ENCODE assay signal across 8 cellular contexts in the genomic region with DNA sequence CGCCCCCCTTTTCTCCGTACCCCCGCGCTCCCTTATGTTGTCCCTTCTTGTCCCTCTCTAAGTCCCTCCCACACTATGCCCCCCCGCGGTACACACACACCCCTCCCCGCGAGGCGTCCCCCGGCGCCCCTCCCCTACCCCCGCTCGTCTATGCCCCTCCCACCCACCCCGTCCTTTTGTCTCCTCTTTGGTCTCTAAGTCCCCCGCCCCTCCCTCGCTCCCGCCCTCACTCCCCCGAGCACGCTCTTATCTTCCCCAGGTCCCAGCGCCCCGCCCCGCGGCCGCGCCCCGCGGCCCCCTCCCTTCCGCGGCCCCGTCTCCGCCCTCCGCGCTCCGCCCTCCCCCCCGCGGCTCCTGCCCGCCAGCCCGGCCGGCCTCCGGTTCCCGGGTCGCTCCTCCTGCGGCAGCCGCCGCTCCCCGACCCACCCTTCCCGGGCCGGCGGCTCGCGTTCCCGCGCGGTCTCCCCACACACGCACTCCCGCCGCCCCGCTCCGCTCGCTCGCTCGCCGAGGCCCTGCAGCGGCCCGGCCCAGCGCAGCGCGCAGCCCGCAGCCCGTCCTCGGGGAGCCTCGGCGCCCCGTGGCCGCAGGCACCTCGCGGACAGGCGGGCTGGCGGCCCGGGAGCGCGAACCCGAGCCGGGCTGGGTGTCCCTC. TPM values are rescaled to one million over a fixed set of nuclear protein-coding genes. Genes with fewer than 3 reads are reported as not detected.
DNase-seq lines count a peak whose midpoint lies in the region; ATAC-seq and TF ChIP-seq lines count a peak whose summit lies in the region.

No MANE protein-coding gene starts in this region.

- peaks cover 3% of the 10 kb centered on the region for H3K4me1 Mint-ChIP-seq in activated T-helper 2 cell treated with anti-CD3 and anti-CD28 coated beads, Interferon-gamma antibody, Interleukin-2, Interleukin-4, amounts not matched to agents 10 μg/mL and 5 μg/mL and 100 μg/mL, durations not matched to agents 14 hours and 24 hours and 36 hours (ENCODE audit: low read depth)
- H3K4me1 Mint-ChIP-seq in natural killer cell treated with Interleukin-12 subunit alpha and Interleukin-12 subunit beta and Interleukin-15 and Interleukin-18, amount 100 ng/mL, for 72 hours (ENCODE audit: low read depth in 2 of 2): peaks cover 0 to 8% of the 10 kb centered on the region in 2 donors

- no peak for TF ChIP-seq CTCF in fibroblast of pulmonary artery (IDR thresholded peaks at IDR 0.05; ENCODE audit: low read length, missing control alignments)

- ATAC-seq in GM19372 (IDR thresholded peaks at IDR 0.05; ENCODE audit: low read depth, unreplicated experiment): peak; percentile 55
- peak; percentile 84 to 86 for ATAC-seq in natural killer cell treated with Interleukin-12 subunit alpha and Interleukin-12 subunit beta and Interleukin-15 and Interleukin-18, amount 100 ng/mL, for 72 hours
- ATAC-seq in stimulated activated naive CD8-positive, alpha-beta T cell treated with anti-CD3 and anti-CD28 coated beads, Interleukin-15, Interleukin-2, amounts not matched to agents 100 U/mL and 50 U/mL, for 24 hours: peak; percentile 76

- H3K27me3 Mint-ChIP-seq in activated T-helper 2 cell treated with anti-CD3 and anti-CD28 coated beads, Interferon-gamma antibody, Interleukin-2, Interleukin-4, amounts not matched to agents 10 μg/mL and 5 μg/mL and 100 μg/mL, durations not matched to agents 14 hours and 24 hours and 36 hours (ENCODE audit: low read depth): peaks cover 19% of the 10 kb centered on the region
- peaks cover 0 to 2% of the 10 kb centered on the region in 2 donors for H3K27me3 Mint-ChIP-seq in natural killer cell treated with Interleukin-12 subunit alpha and Interleukin-12 subunit beta and Interleukin-15 and Interleukin-18, amount 100 ng/mL, for 72 hours

- peaks cover 12% of the 10 kb centered on the region for H3K36me3 Mint-ChIP-seq in activated T-helper 2 cell treated with anti-CD3 and anti-CD28 coated beads, Interferon-gamma antibody, Interleukin-2, Interleukin-4, amounts not matched to agents 10 μg/mL and 5 μg/mL and 100 μg/mL, durations not matched to agents 14 hours and 24 hours and 36 hours (ENCODE audit: low read depth)
- no peaks in the 10 kb centered on the region for H3K36me3 Mint-ChIP-seq in natural killer cell treated with Interleukin-12 subunit alpha and Interleukin-12 subunit beta and Interleukin-15 and Interleukin-18, amount 100 ng/mL, for 72 hours

- no peaks in the 10 kb centered on the region for H3K9me3 Mint-ChIP-seq in activated T-helper 2 cell treated with anti-CD3 and anti-CD28 coated beads, Interferon-gamma antibody, Interleukin-2, Interleukin-4, amounts not matched to agents 10 μg/mL and 5 μg/mL and 100 μg/mL, durations not matched to agents 14 hours and 24 hours and 36 hours
- H3K9me3 Mint-ChIP-seq in natural killer cell treated with Interleukin-12 subunit alpha and Interleukin-12 subunit beta and Interleukin-15 and Interleukin-18, amount 100 ng/mL, for 72 hours: no peaks in the 10 kb centered on the region

- H3K27ac Mint-ChIP-seq in activated T-helper 2 cell treated with anti-CD3 and anti-CD28 coated beads, Interferon-gamma antibody, Interleukin-2, Interleukin-4, amounts not matched to agents 10 μg/mL and 5 μg/mL and 100 μg/mL, durations not matched to agents 14 hours and 24 hours and 36 hours: peak overlapping the region; percentile 33
- H3K27ac Mint-ChIP-seq in natural killer cell treated with Interleukin-12 subunit alpha and Interleukin-12 subunit beta and Interleukin-15 and Interleukin-18, amount 100 ng/mL, for 72 hours: no peak overlapping the region

- intact Hi-C loops in activated T-helper 2 cell treated with anti-CD3 and anti-CD28 coated beads, Interferon-gamma antibody, Interleukin-2, Interleukin-4, amounts not matched to agents 10 μg/mL and 5 μg/mL and 100 μg/mL, durations not matched to agents 14 hours and 24 hours and 36 hours (cut with micrococcal nuclease): loop anchor here (2.0 kb wide), 2 partner anchors 23 to 129 kb away; no protein-coding TSS in a partner anchor

- peak overlapping the region; percentile 72 for H3K4me3 Mint-ChIP-seq in activated T-helper 2 cell treated with anti-CD3 and anti-CD28 coated beads, Interferon-gamma antibody, Interleukin-2, Interleukin-4, amounts not matched to agents 10 μg/mL and 5 μg/mL and 100 μg/mL, durations not matched to agents 14 hours and 24 hours and 36 hours (ENCODE audit: low read depth)
- peak overlapping the region; percentile 87 for H3K4me3 Mint-ChIP-seq in natural killer cell treated with Interleukin-12 subunit alpha and Interleukin-12 subunit beta and Interleukin-15 and Interleukin-18, amount 100 ng/mL, for 72 hours

- DNase-seq in Ammon's horn (ENCODE audit: low spot score) (peak; percentile 90), HUDEP-2 (lab: John Stamatoyannopoulos, UW; ENCODE audit: unreplicated experiment in 76 of 76) (peak in 75 of 76 experiments; percentile 1 to 93 (median 80)), RPMI7951 (ENCODE audit: low read depth) (peak; percentile 88), fibroblast of pulmonary artery (ENCODE audit: low read depth) (peak; percentile 88)
- peak; percentile 68 for DNase-seq in activated T-helper 2 cell treated with anti-CD3 and anti-CD28 coated beads, Interferon-gamma antibody, Interleukin-2, Interleukin-4, amounts not matched to agents 10 μg/mL and 5 μg/mL and 100 μg/mL, durations not matched to agents 14 hours and 24 hours and 36 hours (ENCODE audit: low spot score)
- DNase-seq in natural killer cell treated with Interleukin-12 subunit alpha and Interleukin-12 subunit beta and Interleukin-15 and Interleukin-18, amount 100 ng/mL, for 72 hours (ENCODE audit: low spot score): peak; percentile 77
- peak; percentile 73 for DNase-seq in stimulated activated naive CD8-positive, alpha-beta T cell treated with anti-CD3 and anti-CD28 coated beads, Interleukin-15, Interleukin-2, amounts not matched to agents 100 U/mL and 50 U/mL, for 24 hours

- peak overlapping the region; percentile 60 for H3K4me3 ChIP-seq in fibroblast of pulmonary artery (replicated peaks; ENCODE audit: low read depth, low read length)

RNA-seq across cellular contexts. Expression of gene UTP14A, which starts 26.3 kb away (rescaled TPM):
- total RNA-seq in RPMI7951 (2014; rRNA removed; shearing (Covaris generic)): 16.5 and 17.0 TPM in 2 replicates
- total RNA-seq in activated T-helper 2 cell treated with anti-CD3 and anti-CD28 coated beads, Interferon-gamma antibody, Interleukin-2, Interleukin-4, amounts not matched to agents 10 μg/mL and 5 μg/mL and 100 μg/mL, durations not matched to agents 14 hours and 24 hours and 36 hours: 46.6 and 49.9 TPM in 2 replicates
- total RNA-seq in natural killer cell treated with Interleukin-12 subunit alpha and Interleukin-12 subunit beta and Interleukin-15 and Interleukin-18, amount 100 ng/mL, for 72 hours: 10 to 100 TPM; 31.5 to 54.8 TPM

RNA-seq across cellular contexts. Expression of gene BCORL1, which starts 50.2 kb away (rescaled TPM):
- 0.49 and 0.96 TPM in 2 replicates for total RNA-seq in RPMI7951 (2014; rRNA removed; shearing (Covaris generic))
- total RNA-seq in activated T-helper 2 cell treated with anti-CD3 and anti-CD28 coated beads, Interferon-gamma antibody, Interleukin-2, Interleukin-4, amounts not matched to agents 10 μg/mL and 5 μg/mL and 100 μg/mL, durations not matched to agents 14 hours and 24 hours and 36 hours: 14.9 and 16.2 TPM in 2 replicates
- total RNA-seq in natural killer cell treated with Interleukin-12 subunit alpha and Interleukin-12 subunit beta and Interleukin-15 and Interleukin-18, amount 100 ng/mL, for 72 hours: 10 to 100 TPM in 1 of 2 donors, 1 to 10 TPM in 1; 9.9 to 18.8 TPM

Comparison
In these comparisons a context has a peak if more than half of its experiments do, and no peak if none do; other contexts are left out.
1. Peak in every context shown above with its lines: DNase-seq, ATAC-seq and H3K4me3 ChIP-seq.